Comparison of ENCODE assay signal across 2 cellular contexts in genomic region chr11:9384535-9385287, GRCh38.
TF ChIP-seq lines count a peak whose summit lies in the region.

Gene IPO7 (plus strand): TSS chr11:9384652. CDS start chr11:9384764, 112 bp downstream.

TF ChIP-seq in HCT116, 20 proteins besides CTCF, POLR2A, EP300 and RAD21 (continued from another document):
- peak; percentile 62; the same call in 1 of the 2 replicates for TF ChIP-seq SIN3A (IDR thresholded peaks at IDR 0.05; ENCODE audit: low read depth)
- TF ChIP-seq REST (IDR thresholded peaks at IDR 0.05; ENCODE audit: low read depth) = no peak
- no peak; the same call in 1 of the 2 replicates for TF ChIP-seq CBX3 (IDR thresholded peaks at IDR 0.05; ENCODE audit: low read depth)
- TF ChIP-seq ZFX (IDR thresholded peaks at IDR 0.05) = peak; percentile 97
- TF ChIP-seq YY1 (IDR thresholded peaks at IDR 0.05; ENCODE audit: extremely low read depth, insufficient replicate concordance, low read depth, low read length) = peak; percentile 70
- TF ChIP-seq EZH2phosphoT487 (IDR thresholded peaks at IDR 0.05; ENCODE audit: borderline replicate concordance) = no peak
- no peak for TF ChIP-seq ZNF274 (IDR thresholded peaks at IDR 0.05; ENCODE audit: low read depth, low read length)

TF ChIP-seq in SK-N-SH treated with all-trans-retinoic acid at 6 μM for 48 hours, 23 proteins besides CTCF, POLR2A, EP300 and RAD21 (continued from another document):
- peak; percentile 57; the same call in 1 of the 2 replicates for TF ChIP-seq TSHZ2 (CRISPR knock-in tag; IDR thresholded peaks at IDR 0.05)
- 0 out of 2 replicates have a peak, but pooled peaks have one; percentile 22 for TF ChIP-seq ZFP3 (CRISPR knock-in tag; IDR thresholded peaks at IDR 0.05)
- TF ChIP-seq GLIS3 (CRISPR knock-in tag; IDR thresholded peaks at IDR 0.05) = no peak
- no peak for TF ChIP-seq TOX (CRISPR knock-in tag; IDR thresholded peaks at IDR 0.05; ENCODE audit: borderline replicate concordance)
